ENCODE assay signal across 1 cellular context in genomic region chr12:68686595-68687521, GRCh38.
TF ChIP-seq lines count a peak whose summit lies in the region.

Gene NUP107 (plus strand): TSS chr12:68686978. CDS start chr12:68687066, 88 bp downstream.

TF ChIP-seq in K562, 482 proteins besides CTCF, POLR2A, EP300 and RAD21 (continued from another document and continues in another):
- TF ChIP-seq, protein P1, sequence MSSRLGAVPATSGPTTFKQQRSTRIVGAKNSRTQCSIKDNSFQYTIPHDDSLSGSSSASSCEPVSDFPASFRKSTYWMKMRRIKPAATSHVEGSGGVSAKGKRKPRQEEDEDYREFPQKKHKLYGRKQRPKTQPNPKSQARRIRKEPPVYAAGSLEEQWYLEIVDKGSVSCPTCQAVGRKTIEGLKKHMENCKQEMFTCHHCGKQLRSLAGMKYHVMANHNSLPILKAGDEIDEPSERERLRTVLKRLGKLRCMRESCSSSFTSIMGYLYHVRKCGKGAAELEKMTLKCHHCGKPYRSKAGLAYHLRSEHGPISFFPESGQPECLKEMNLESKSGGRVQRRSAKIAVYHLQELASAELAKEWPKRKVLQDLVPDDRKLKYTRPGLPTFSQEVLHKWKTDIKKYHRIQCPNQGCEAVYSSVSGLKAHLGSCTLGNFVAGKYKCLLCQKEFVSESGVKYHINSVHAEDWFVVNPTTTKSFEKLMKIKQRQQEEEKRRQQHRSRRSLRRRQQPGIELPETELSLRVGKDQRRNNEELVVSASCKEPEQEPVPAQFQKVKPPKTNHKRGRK (tag; IDR thresholded peaks at IDR 0.05) = no peak
- TF ChIP-seq ZFX (CRISPR knock-in tag; IDR thresholded peaks at IDR 0.05) (peak; percentile 63), SMARCA4 (IDR thresholded peaks at IDR 0.05) (peak; percentile 92), ZNF445 (CRISPR knock-in tag; IDR thresholded peaks at IDR 0.05; ENCODE audit: low read depth) (no peak), TBP (optimal IDR thresholded peaks at IDR 0.05; ENCODE audit: low read depth, low read length) (peak; percentile 88), ZNF140 (CRISPR knock-in tag; IDR thresholded peaks at IDR 0.05) (no peak), FOXJ2 (tag; IDR thresholded peaks at IDR 0.05) (0 out of 2 replicates have a peak, but pooled peaks have one; percentile 52), CEBPG (CRISPR knock-in tag; IDR thresholded peaks at IDR 0.05) (no peak), CEBPG (tag; conservative IDR thresholded peaks at IDR 0.05 in 1 of 2, IDR thresholded peaks at IDR 0.05 in 1 of 2) (no peak), HDGF (IDR thresholded peaks at IDR 0.05) (no peak), NFIX (CRISPR knock-in tag; IDR thresholded peaks at IDR 0.05; ENCODE audit: low read depth) (no peak), ZNF24 (IDR thresholded peaks at IDR 0.05) (0 out of 2 replicates have a peak, but pooled peaks have one; percentile 54), CC2D1A (IDR thresholded peaks at IDR 0.05) (peak; percentile 45; the same call in 1 of the 2 replicates), XRCC3 (IDR thresholded peaks at IDR 0.05) (no peak), NCOA2 (IDR thresholded peaks at IDR 0.05; ENCODE audit: partially characterized antibody in 2 of 2) (no peak), ZFP36 (IDR thresholded peaks at IDR 0.05; ENCODE audit: low read depth, low read length, partially characterized antibody) (peak; percentile 4), GTF3C2 (IDR thresholded peaks at IDR 0.05; ENCODE audit: borderline replicate concordance, extremely low read depth, insufficient read length) (no peak), HDAC6 (IDR thresholded peaks at IDR 0.05; ENCODE audit: low read depth, low read length) (no peak), NRF1 (conservative IDR thresholded peaks at IDR 0.05 in 1 of 2, IDR thresholded peaks at IDR 0.05 in 1 of 2) (peak; percentile 97 to 98), ZNF398 (CRISPR knock-in tag; IDR thresholded peaks at IDR 0.05) (no peak), CBX8 (IDR thresholded peaks at IDR 0.05; ENCODE audit: borderline replicate concordance, extremely low read depth, low read depth, low read length, poor library complexity, severe bottlenecking) (no peak), CUX1 (CRISPR knock-in tag; IDR thresholded peaks at IDR 0.05) (no peak), ZC3H8 (IDR thresholded peaks at IDR 0.05) (no peak), ATF7 (IDR thresholded peaks at IDR 0.05) (peak; percentile 97), MAFF (IDR thresholded peaks at IDR 0.05; ENCODE audit: low read length) (no peak; the same call in 1 of the 2 replicates), HDAC1 (IDR thresholded peaks at IDR 0.05) (peak in 1 of 2 experiments; percentile 84; a peak in 1 of 4 replicates), CEBPB (tag; IDR thresholded peaks at IDR 0.05) (no peak), CREM (IDR thresholded peaks at IDR 0.05; ENCODE audit: low read depth) (peak; percentile 63; the same call in 1 of the 2 replicates), SMARCB1 (IDR thresholded peaks at IDR 0.05; ENCODE audit: insufficient read length, low read depth) (no peak), ZNF165 (CRISPR knock-in tag; IDR thresholded peaks at IDR 0.05; ENCODE audit: borderline replicate concordance) (no peak), TCF15 (CRISPR knock-in tag; IDR thresholded peaks at IDR 0.05) (0 out of 2 replicates have a peak, but pooled peaks have one; percentile 19), ZFP1 (CRISPR knock-in tag; IDR thresholded peaks at IDR 0.05) (no peak), NCOR1 (IDR thresholded peaks at IDR 0.05) (peak; percentile 79; the same call in 1 of the 2 replicates), RBM14 (IDR thresholded peaks at IDR 0.05; ENCODE audit: borderline replicate concordance, insufficient read depth, low read depth, low read length) (no peak), MTA2 (IDR thresholded peaks at IDR 0.05; ENCODE audit: low read depth) (peak; percentile 94), POU5F1 (IDR thresholded peaks at IDR 0.05; ENCODE audit: borderline replicate concordance, low read depth, low read length, partially characterized antibody) (peak; percentile 77), BRD9 (IDR thresholded peaks at IDR 0.05; ENCODE audit: low read depth, partially characterized antibody) (no peak), NR2C1 (IDR thresholded peaks at IDR 0.05) (peak; percentile 100), NR2C1 (tag; IDR thresholded peaks at IDR 0.05) (peak; percentile 100), GABPA (tag; conservative IDR thresholded peaks at IDR 0.05; ENCODE audit: low read depth) (peak; percentile 100), ZNF280B (CRISPR knock-in tag; IDR thresholded peaks at IDR 0.05) (no peak), HNRNPUL1 (IDR thresholded peaks at IDR 0.05; ENCODE audit: low read length) (no peak), CSDE1 (IDR thresholded peaks at IDR 0.05) (no peak), THRAP3 (IDR thresholded peaks at IDR 0.05; ENCODE audit: borderline replicate concordance) (no peak; the same call in 1 of the 2 replicates), MYBL2 (IDR thresholded peaks at IDR 0.05; ENCODE audit: low read depth) (no peak), MYBL2 (CRISPR knock-in tag; IDR thresholded peaks at IDR 0.05; ENCODE audit: borderline replicate concordance) (no peak), ZNF224 (CRISPR knock-in tag; IDR thresholded peaks at IDR 0.05) (no peak), ZNF830 (CRISPR knock-in tag; IDR thresholded peaks at IDR 0.05) (no peak), FOXA1 (IDR thresholded peaks at IDR 0.05; ENCODE audit: borderline replicate concordance) (no peak)
- TF ChIP-seq, protein P2, sequence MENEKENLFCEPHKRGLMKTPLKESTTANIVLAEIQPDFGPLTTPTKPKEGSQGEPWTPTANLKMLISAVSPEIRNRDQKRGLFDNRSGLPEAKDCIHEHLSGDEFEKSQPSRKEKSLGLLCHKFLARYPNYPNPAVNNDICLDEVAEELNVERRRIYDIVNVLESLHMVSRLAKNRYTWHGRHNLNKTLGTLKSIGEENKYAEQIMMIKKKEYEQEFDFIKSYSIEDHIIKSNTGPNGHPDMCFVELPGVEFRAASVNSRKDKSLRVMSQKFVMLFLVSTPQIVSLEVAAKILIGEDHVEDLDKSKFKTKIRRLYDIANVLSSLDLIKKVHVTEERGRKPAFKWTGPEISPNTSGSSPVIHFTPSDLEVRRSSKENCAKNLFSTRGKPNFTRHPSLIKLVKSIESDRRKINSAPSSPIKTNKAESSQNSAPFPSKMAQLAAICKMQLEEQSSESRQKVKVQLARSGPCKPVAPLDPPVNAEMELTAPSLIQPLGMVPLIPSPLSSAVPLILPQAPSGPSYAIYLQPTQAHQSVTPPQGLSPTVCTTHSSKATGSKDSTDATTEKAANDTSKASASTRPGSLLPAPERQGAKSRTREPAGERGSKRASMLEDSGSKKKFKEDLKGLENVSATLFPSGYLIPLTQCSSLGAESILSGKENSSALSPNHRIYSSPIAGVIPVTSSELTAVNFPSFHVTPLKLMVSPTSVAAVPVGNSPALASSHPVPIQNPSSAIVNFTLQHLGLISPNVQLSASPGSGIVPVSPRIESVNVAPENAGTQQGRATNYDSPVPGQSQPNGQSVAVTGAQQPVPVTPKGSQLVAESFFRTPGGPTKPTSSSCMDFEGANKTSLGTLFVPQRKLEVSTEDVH (IDR thresholded peaks at IDR 0.05; ENCODE audit: low read depth, partially characterized antibody) = peak; percentile 96
- TF ChIP-seq, protein P3, sequence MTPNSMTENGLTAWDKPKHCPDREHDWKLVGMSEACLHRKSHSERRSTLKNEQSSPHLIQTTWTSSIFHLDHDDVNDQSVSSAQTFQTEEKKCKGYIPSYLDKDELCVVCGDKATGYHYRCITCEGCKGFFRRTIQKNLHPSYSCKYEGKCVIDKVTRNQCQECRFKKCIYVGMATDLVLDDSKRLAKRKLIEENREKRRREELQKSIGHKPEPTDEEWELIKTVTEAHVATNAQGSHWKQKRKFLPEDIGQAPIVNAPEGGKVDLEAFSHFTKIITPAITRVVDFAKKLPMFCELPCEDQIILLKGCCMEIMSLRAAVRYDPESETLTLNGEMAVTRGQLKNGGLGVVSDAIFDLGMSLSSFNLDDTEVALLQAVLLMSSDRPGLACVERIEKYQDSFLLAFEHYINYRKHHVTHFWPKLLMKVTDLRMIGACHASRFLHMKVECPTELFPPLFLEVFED (CRISPR knock-in tag; conservative IDR thresholded peaks at IDR 0.05) = no peak
- TF ChIP-seq, protein P4, sequence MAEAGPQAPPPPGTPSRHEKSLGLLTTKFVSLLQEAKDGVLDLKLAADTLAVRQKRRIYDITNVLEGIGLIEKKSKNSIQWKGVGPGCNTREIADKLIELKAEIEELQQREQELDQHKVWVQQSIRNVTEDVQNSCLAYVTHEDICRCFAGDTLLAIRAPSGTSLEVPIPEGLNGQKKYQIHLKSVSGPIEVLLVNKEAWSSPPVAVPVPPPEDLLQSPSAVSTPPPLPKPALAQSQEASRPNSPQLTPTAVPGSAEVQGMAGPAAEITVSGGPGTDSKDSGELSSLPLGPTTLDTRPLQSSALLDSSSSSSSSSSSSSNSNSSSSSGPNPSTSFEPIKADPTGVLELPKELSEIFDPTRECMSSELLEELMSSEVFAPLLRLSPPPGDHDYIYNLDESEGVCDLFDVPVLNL (CRISPR knock-in tag; IDR thresholded peaks at IDR 0.05; ENCODE audit: low read depth) = peak; percentile 88; the same call in 1 of the 2 replicates
